9 cellular contexts compared by ENCODE assay signal in genomic region chr18:63157293-63158011, GRCh38.
A peak's percentile ranks its signal among the peaks of the same experiment; 100 is the strongest.
DNase-seq lines count a peak whose midpoint lies in the region; ATAC-seq and TF ChIP-seq lines count a peak whose summit lies in the region.
"Had no signal": no experiment of that assay in that cellular context is flagged by ENCODE, and none has a peak within 500 bp of the region (broad histone marks: within the 10 kb centered on the region; RNA-seq: fewer than 3 reads in every experiment).

No MANE protein-coding gene starts in this region.

- H3K4me1 ChIP-seq in OCI-LY3 (ENCODE audit: low read length): peaks cover 98% of the 10 kb centered on the region
- peaks cover 91% of the 10 kb centered on the region for H3K4me1 ChIP-seq in mononuclear cell (ENCODE audit: insufficient read depth, low read length)

- H4K20me1 ChIP-seq in OCI-LY3 (ENCODE audit: insufficient read depth, low read length): no peaks in the 10 kb centered on the region; the same call in 1 of the 2 replicates

- H3K4me3 ChIP-seq in GM12875 (ENCODE audit: low read depth, low read length): peak overlapping the region; percentile 45
- peak overlapping the region; percentile 70 for H3K4me3 ChIP-seq in OCI-LY3 (ENCODE audit: low read length)
- H3K4me3 ChIP-seq in mononuclear cell (ENCODE audit: low read length): peak overlapping the region; percentile 5

- H3K4me2 ChIP-seq in OCI-LY3 (ENCODE audit: low read length): peak overlapping the region; percentile 87

- no peak overlapping the region for H2AFZ ChIP-seq in OCI-LY3 (ENCODE audit: low read depth, low read length)

- H3K9me3 ChIP-seq in OCI-LY3 (ENCODE audit: insufficient read depth, low read length) (no peaks in the 10 kb centered on the region), mononuclear cell (ENCODE audit: low read depth, low read length) (no peaks in the 10 kb centered on the region)

- peaks cover 15% of the 10 kb centered on the region for H3K36me3 ChIP-seq in OCI-LY3 (replicated peaks; ENCODE audit: low read depth, low read length)

- H3K79me2 ChIP-seq in OCI-LY3 (ENCODE audit: low read length): peaks cover 94% of the 10 kb centered on the region

- H3K27me3 ChIP-seq in OCI-LY3 (ENCODE audit: low read depth, low read length): no peaks in the 10 kb centered on the region
- H3K27me3 ChIP-seq in mononuclear cell (ENCODE audit: insufficient read depth, low read length): no peaks in the 10 kb centered on the region

- H3K27ac ChIP-seq in OCI-LY3 (ENCODE audit: low read length): peak overlapping the region; percentile 90

- DNase-seq in mesenteric fat pad (ENCODE audit: low spot score): no peak
- no peak for DNase-seq in NCI-H1930 (lab: John Stamatoyannopoulos, UW)
- no peak for DNase-seq in NCI-H2029 treated with DMSO at 0.1 percent for 48 hours (lab: John Stamatoyannopoulos, UW)
- DNase-seq in iPS-NIHi11 (ENCODE audit: low spot score): no peak

- peak overlapping the region; percentile 77 for H3K9ac ChIP-seq in OCI-LY3 (ENCODE audit: low read length)

- ATAC-seq in GM21737 (IDR thresholded peaks at IDR 0.05; ENCODE audit: unreplicated experiment): peak; percentile 19
- ATAC-seq: Panc1 had no signal

- TF ChIP-seq CTCF in GM12875 (IDR thresholded peaks at IDR 0.05; ENCODE audit: borderline replicate concordance, insufficient read depth, low read depth, low read length) (no peak), OCI-LY3 (IDR thresholded peaks at IDR 0.05; ENCODE audit: low read depth, low read length) (no peak)

Comparison
In these comparisons a context has a peak if more than half of its experiments do, and no peak if none do; other contexts are left out.
1. H3K4me3 ChIP-seq: peak in every context shown above with its lines; median percentile 70 in OCI-LY3; 45 in GM12875; 5 in mononuclear cell.